13 cellular contexts compared by ENCODE assay signal in genomic region chr15:70060214-70061085, GRCh38.
"Had no signal": no experiment of that assay in that cellular context is flagged by ENCODE, and none has a peak within 500 bp of the region (broad histone marks: within the 10 kb centered on the region; RNA-seq: fewer than 3 reads in every experiment).

No MANE protein-coding gene starts in this region.

- H3K27ac Mint-ChIP-seq: activated T-helper 1 cell treated with anti-CD3 and anti-CD28 coated beads, Interleukin-12 subunit alpha, Interleukin-12 subunit beta, Interleukin-2, Interleukin-4 antibody, amounts not matched to agents 30 ng/mL and 10 ng/mL and 1 ng/mL, durations not matched to agents 14 hours and 24 hours and 36 hours; type B pancreatic cell had no signal

- H3K9me3 ChIP-seq: SJSA1, suprapubic skin had no signal

- H3K4me3 ChIP-seq: SJSA1, suprapubic skin had no signal

- H3K79me2 ChIP-seq: parathyroid adenoma had no signal

- H3K4me3 Mint-ChIP-seq: activated CD8-positive, alpha-beta T cell treated with anti-CD3 and anti-CD28 coated beads for 36 hours; activated naive CD8-positive, alpha-beta T cell; activated T-helper 1 cell treated with anti-CD3 and anti-CD28 coated beads, Interleukin-12 subunit alpha, Interleukin-12 subunit beta, Interleukin-2, Interleukin-4 antibody, amounts not matched to agents 30 ng/mL and 10 ng/mL and 1 ng/mL, durations not matched to agents 14 hours and 24 hours and 36 hours; type B pancreatic cell had no signal

- H3K27me3 ChIP-seq: brain microvascular endothelial cell, SJSA1, suprapubic skin had no signal

- H3K9ac ChIP-seq: parathyroid adenoma had no signal

- DNase-seq: activated CD8-positive, alpha-beta memory T cell treated with anti-CD3 and anti-CD28 coated beads, Interleukin-2, amount 50 U/mL, for 4 hours; activated CD8-positive, alpha-beta T cell treated with anti-CD3 and anti-CD28 coated beads for 36 hours; dermis blood vessel endothelial cell; stimulated activated CD4-positive, alpha-beta T cell treated with anti-CD3 and anti-CD28 coated beads, Interleukin-1b, Interleukin-23, amount 100 ng/mL, for 48 hours; stimulated activated naive CD8-positive, alpha-beta T cell treated with anti-CD3 and anti-CD28 coated beads, Interleukin-15, Interleukin-2, amounts not matched to agents 100 U/mL and 50 U/mL, for 24 hours; SW 1271 had no signal

- H3K9me3 Mint-ChIP-seq: activated CD8-positive, alpha-beta T cell treated with anti-CD3 and anti-CD28 coated beads for 36 hours; activated T-helper 1 cell treated with anti-CD3 and anti-CD28 coated beads, Interleukin-12 subunit alpha, Interleukin-12 subunit beta, Interleukin-2, Interleukin-4 antibody, amounts not matched to agents 30 ng/mL and 10 ng/mL and 1 ng/mL, durations not matched to agents 14 hours and 24 hours and 36 hours; type B pancreatic cell had no signal

- H3K27ac ChIP-seq: brain microvascular endothelial cell, parathyroid adenoma, SJSA1, suprapubic skin had no signal

- H3K27me3 Mint-ChIP-seq: activated CD8-positive, alpha-beta T cell treated with anti-CD3 and anti-CD28 coated beads for 36 hours; activated naive CD8-positive, alpha-beta T cell had no signal

- H2AFZ ChIP-seq: parathyroid adenoma had no signal

- ATAC-seq: activated CD8-positive, alpha-beta T cell treated with anti-CD3 and anti-CD28 coated beads for 36 hours; stimulated activated naive CD8-positive, alpha-beta T cell treated with anti-CD3 and anti-CD28 coated beads, Interleukin-15, Interleukin-2, amounts not matched to agents 100 U/mL and 50 U/mL, for 24 hours had no signal

- H3K36me3 Mint-ChIP-seq: activated naive CD8-positive, alpha-beta T cell had no signal
